ENCODE assay signal across 14 cellular contexts in genomic region chr2:236610991-236611821, GRCh38. TPM values are rescaled to one million over a fixed set of nuclear protein-coding genes. Genes with fewer than 3 reads are reported as not detected.
A peak's percentile ranks its signal among the peaks of the same experiment; 100 is the strongest.
DNase-seq lines count a peak whose midpoint lies in the region; ATAC-seq and TF ChIP-seq lines count a peak whose summit lies in the region.
"Had no signal": no experiment of that assay in that cellular context is flagged by ENCODE, and none has a peak within 500 bp of the region (broad histone marks: within the 10 kb centered on the region; RNA-seq: fewer than 3 reads in every experiment).

No MANE protein-coding gene starts in this region.

- peaks cover 16% of the 10 kb centered on the region for H3K27me3 Mint-ChIP-seq in activated T-cell treated with anti-CD3 and anti-CD28 coated beads, Interleukin-2, amount 50 U/mL, for 4 hours (ENCODE audit: low read depth)

- DNase-seq in EL (peak; percentile 57), adipocyte (ENCODE audit: low read depth) (peak; percentile 7), foreskin keratinocyte (peak; percentile 16 to 49), stromal cell of bone marrow (ENCODE audit: low read depth) (peak; percentile 3)
- no peak for DNase-seq in activated T-cell treated with anti-CD3 and anti-CD28 coated beads, Interleukin-2, amount 50 U/mL, for 4 hours
- DNase-seq in activated CD4-positive, alpha-beta T cell treated with anti-CD3 and anti-CD28 coated beads, Interleukin-2, amount 50 U/mL, for 48 hours: no peak
- DNase-seq: DMS 273 treated with DMSO at 0.1 percent for 48 hours, H9, NCI-H1092, NCI-H1694, NCI-H69 had no signal

- H3K27ac ChIP-seq in foreskin keratinocyte: no peak overlapping the region
- H3K27ac ChIP-seq: BLaER1 treated with 17β-estradiol and CSF1 and Interleukin-3, amounts not matched to agents 10 nM and 100 nM had no signal

- no peaks in the 10 kb centered on the region for H3K9me3 ChIP-seq in adipocyte (ENCODE audit: control insufficient read depth, low read length)

- H3K36me3 ChIP-seq in adipocyte (ENCODE audit: control insufficient read depth, insufficient read depth, low read length, severe bottlenecking): no peaks in the 10 kb centered on the region
- H3K36me3 ChIP-seq: BLaER1 treated with 17β-estradiol and CSF1 and Interleukin-3, amounts not matched to agents 10 nM and 100 nM had no signal

- H3K4me1 ChIP-seq in adipocyte (ENCODE audit: control insufficient read depth, insufficient read depth, low read length) (peaks cover 21% of the 10 kb centered on the region), foreskin keratinocyte (no peaks in the 10 kb centered on the region)

- H3K4me1 Mint-ChIP-seq in activated T-cell treated with anti-CD3 and anti-CD28 coated beads, Interleukin-2, amount 50 U/mL, for 4 hours (ENCODE audit: low read depth): no peaks in the 10 kb centered on the region

- H3K9ac ChIP-seq in adipocyte (ENCODE audit: low read length): no peak overlapping the region
- H3K9ac ChIP-seq: BLaER1 treated with 17β-estradiol and CSF1 and Interleukin-3, amounts not matched to agents 10 nM and 100 nM had no signal

- H3K9me3 Mint-ChIP-seq in activated T-cell treated with anti-CD3 and anti-CD28 coated beads, Interleukin-2, amount 50 U/mL, for 4 hours: no peaks in the 10 kb centered on the region
- H3K9me3 Mint-ChIP-seq: H9 had no signal

- H3K36me3 Mint-ChIP-seq in activated T-cell treated with anti-CD3 and anti-CD28 coated beads, Interleukin-2, amount 50 U/mL, for 4 hours (ENCODE audit: insufficient read depth): no peaks in the 10 kb centered on the region

- H3K27me3 ChIP-seq in adipocyte (replicated peaks; ENCODE audit: control insufficient read depth, insufficient read depth, low read length) (peaks cover 25% of the 10 kb centered on the region), foreskin keratinocyte (peaks cover 2% of the 10 kb centered on the region)
- H3K27me3 ChIP-seq: BLaER1 treated with 17β-estradiol and CSF1 and Interleukin-3, amounts not matched to agents 10 nM and 100 nM had no signal

- peak; percentile 45 for ATAC-seq in foreskin keratinocyte
- ATAC-seq in activated T-cell treated with anti-CD3 and anti-CD28 coated beads, Interleukin-2, amount 50 U/mL, for 4 hours: no peak
- ATAC-seq in HG02973 (IDR thresholded peaks at IDR 0.05; ENCODE audit: unreplicated experiment): no peak

- no peak overlapping the region for H3K4me3 Mint-ChIP-seq in activated T-cell treated with anti-CD3 and anti-CD28 coated beads, Interleukin-2, amount 50 U/mL, for 4 hours
- H3K4me3 Mint-ChIP-seq: H9 had no signal

- TF ChIP-seq CTCF in foreskin keratinocyte (conservative IDR thresholded peaks at IDR 0.05): no peak

- no peak overlapping the region for H3K4me3 ChIP-seq in adipocyte (ENCODE audit: low read length)
- H3K4me3 ChIP-seq: BLaER1 treated with 17β-estradiol and CSF1 and Interleukin-3, amounts not matched to agents 10 nM and 100 nM had no signal

RNA-seq across cellular contexts. Expression of gene ACKR3, which starts 41.6 kb away (rescaled TPM):
- total RNA-seq in foreskin keratinocyte: 1.8 and 2.8 TPM in 2 replicates
- polyA plus RNA-seq in foreskin keratinocyte: 1.3 and 1.6 TPM in 2 replicates
- under 1 TPM; 0.16 to 0.73 (median 0.33) TPM for total RNA-seq in activated T-cell treated with anti-CD3 and anti-CD28 coated beads, Interleukin-2, amount 50 U/mL, for 4 hours
- total RNA-seq: SK-MEL-5 had no signal

Comparison
In these comparisons a context has a peak if more than half of its experiments do, and no peak if none do; other contexts are left out.
1. DNase-seq: peak in EL (single experiment), adipocyte (single experiment), foreskin keratinocyte (2 of 2) and stromal cell of bone marrow (single experiment); none in activated T-cell treated with anti-CD3 and anti-CD28 coated beads, Interleukin-2, amount 50 U/mL, for 4 hours (single experiment) and activated CD4-positive, alpha-beta T cell treated with anti-CD3 and anti-CD28 coated beads, Interleukin-2, amount 50 U/mL, for 48 hours (0 of 2).